In genomic region chr3:141894524-141895176, GRCh38 we compare ENCODE assay signal across 1 cellular context.
TF ChIP-seq lines count a peak whose summit lies in the region.

No MANE protein-coding gene starts in this region.

TF ChIP-seq in SK-N-SH treated with all-trans-retinoic acid at 6 μM for 48 hours, 23 proteins besides CTCF, POLR2A, EP300 and RAD21 (continued from another document):
- TF ChIP-seq CSRNP3 (CRISPR knock-in tag; IDR thresholded peaks at IDR 0.05) (no peak), ZFP3 (CRISPR knock-in tag; IDR thresholded peaks at IDR 0.05) (no peak), OSR1 (CRISPR knock-in tag; IDR thresholded peaks at IDR 0.05) (no peak), PATZ1 (CRISPR knock-in tag; IDR thresholded peaks at IDR 0.05; ENCODE audit: borderline replicate concordance) (no peak), TOX (CRISPR knock-in tag; IDR thresholded peaks at IDR 0.05; ENCODE audit: borderline replicate concordance) (no peak)
- TF ChIP-seq, protein P1, sequence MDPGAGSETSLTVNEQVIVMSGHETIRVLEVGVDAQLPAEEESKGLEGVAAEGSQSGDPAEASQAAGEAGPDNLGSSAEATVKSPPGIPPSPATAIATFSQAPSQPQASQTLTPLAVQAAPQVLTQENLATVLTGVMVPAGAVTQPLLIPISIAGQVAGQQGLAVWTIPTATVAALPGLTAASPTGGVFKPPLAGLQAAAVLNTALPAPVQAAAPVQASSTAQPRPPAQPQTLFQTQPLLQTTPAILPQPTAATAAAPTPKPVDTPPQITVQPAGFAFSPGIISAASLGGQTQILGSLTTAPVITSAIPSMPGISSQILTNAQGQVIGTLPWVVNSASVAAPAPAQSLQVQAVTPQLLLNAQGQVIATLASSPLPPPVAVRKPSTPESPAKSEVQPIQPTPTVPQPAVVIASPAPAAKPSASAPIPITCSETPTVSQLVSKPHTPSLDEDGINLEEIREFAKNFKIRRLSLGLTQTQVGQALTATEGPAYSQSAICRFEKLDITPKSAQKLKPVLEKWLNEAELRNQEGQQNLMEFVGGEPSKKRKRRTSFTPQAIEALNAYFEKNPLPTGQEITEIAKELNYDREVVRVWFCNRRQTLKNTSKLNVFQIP (CRISPR knock-in tag; IDR thresholded peaks at IDR 0.05; ENCODE audit: borderline replicate concordance, low read depth) = no peak
